1 cellular context compared by ENCODE assay signal in the genomic region with DNA sequence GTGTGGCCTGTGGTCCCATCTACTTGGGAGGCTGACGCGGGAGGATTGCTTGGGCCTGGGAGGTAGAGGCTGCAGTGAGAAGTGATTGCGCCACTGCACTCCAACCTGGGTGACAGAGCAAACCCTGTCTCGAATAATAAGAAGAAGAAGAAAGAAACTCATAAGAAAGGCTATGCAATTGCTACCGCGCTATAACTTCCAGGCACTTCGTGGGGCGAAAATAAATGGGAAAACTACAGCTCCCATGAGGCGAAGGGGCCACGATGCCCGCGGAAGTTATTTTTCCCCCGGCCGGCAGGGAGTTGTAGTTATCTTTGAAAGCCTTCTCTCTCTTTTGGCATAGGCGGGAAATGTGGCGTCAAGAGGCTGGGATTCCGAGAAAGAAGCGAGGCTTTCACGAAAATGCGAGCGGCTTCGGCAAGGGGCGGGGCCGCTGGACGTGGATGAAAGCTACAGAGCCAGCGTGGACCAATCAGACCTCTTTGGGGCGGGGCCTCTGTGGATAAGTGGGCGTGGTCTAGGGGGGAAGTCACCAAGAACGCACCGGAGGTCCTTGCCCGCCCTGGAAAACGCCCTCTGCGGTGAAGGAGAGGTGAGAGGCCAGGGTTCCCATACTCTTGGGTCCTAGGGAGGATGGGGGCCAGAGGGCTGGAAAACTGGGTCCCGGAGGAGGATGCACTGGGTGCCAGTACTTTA.
TF ChIP-seq lines count a peak whose summit lies in the region.

Gene NUCB1 (plus strand): TSS at position 532 of the 696 bp plus-strand sequence. CDS start 485 bp downstream, outside the sequence.

TF ChIP-seq in GM12878, 131 proteins besides CTCF, POLR2A, EP300 and RAD21 (continued from another document):
- TF ChIP-seq ZNF592 (IDR thresholded peaks at IDR 0.05) = peak; percentile 6; the same call in 1 of the 2 replicates
- TF ChIP-seq HSF1 (IDR thresholded peaks at IDR 0.05; ENCODE audit: low read depth, low read length) = peak; percentile 95
- TF ChIP-seq RELA (IDR thresholded peaks at IDR 0.05; ENCODE audit: borderline replicate concordance, partially characterized antibody) = peak; percentile 14
- TF ChIP-seq RCOR1 (conservative IDR thresholded peaks at IDR 0.05; ENCODE audit: low read depth, low read length) = no peak
- TF ChIP-seq JUNB (IDR thresholded peaks at IDR 0.05) = no peak
- no peak for TF ChIP-seq CEBPB (IDR thresholded peaks at IDR 0.05; ENCODE audit: borderline replicate concordance in 1 of 2, low read depth in 2 of 2, low read length in 2 of 2)
- TF ChIP-seq BACH1 (IDR thresholded peaks at IDR 0.05; ENCODE audit: borderline replicate concordance) = no peak
- peak; percentile 90 for TF ChIP-seq NR2F1 (conservative IDR thresholded peaks at IDR 0.05)
- TF ChIP-seq POLR2AphosphoS2 (IDR thresholded peaks at IDR 0.05; ENCODE audit: low read depth, low read length) = peak; percentile 61; the same call in 1 of the 2 replicates
- TF ChIP-seq, protein P1, sequence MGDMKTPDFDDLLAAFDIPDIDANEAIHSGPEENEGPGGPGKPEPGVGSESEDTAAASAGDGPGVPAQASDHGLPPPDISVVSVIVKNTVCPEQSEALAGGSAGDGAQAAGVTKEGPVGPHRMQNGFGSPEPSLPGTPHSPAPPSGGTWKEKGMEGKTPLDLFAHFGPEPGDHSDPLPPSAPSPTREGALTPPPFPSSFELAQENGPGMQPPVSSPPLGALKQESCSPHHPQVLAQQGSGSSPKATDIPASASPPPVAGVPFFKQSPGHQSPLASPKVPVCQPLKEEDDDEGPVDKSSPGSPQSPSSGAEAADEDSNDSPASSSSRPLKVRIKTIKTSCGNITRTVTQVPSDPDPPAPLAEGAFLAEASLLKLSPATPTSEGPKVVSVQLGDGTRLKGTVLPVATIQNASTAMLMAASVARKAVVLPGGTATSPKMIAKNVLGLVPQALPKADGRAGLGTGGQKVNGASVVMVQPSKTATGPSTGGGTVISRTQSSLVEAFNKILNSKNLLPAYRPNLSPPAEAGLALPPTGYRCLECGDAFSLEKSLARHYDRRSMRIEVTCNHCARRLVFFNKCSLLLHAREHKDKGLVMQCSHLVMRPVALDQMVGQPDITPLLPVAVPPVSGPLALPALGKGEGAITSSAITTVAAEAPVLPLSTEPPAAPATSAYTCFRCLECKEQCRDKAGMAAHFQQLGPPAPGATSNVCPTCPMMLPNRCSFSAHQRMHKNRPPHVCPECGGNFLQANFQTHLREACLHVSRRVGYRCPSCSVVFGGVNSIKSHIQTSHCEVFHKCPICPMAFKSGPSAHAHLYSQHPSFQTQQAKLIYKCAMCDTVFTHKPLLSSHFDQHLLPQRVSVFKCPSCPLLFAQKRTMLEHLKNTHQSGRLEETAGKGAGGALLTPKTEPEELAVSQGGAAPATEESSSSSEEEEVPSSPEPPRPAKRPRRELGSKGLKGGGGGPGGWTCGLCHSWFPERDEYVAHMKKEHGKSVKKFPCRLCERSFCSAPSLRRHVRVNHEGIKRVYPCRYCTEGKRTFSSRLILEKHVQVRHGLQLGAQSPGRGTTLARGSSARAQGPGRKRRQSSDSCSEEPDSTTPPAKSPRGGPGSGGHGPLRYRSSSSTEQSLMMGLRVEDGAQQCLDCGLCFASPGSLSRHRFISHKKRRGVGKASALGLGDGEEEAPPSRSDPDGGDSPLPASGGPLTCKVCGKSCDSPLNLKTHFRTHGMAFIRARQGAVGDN (IDR thresholded peaks at IDR 0.05) = no peak
- TF ChIP-seq, protein P2, sequence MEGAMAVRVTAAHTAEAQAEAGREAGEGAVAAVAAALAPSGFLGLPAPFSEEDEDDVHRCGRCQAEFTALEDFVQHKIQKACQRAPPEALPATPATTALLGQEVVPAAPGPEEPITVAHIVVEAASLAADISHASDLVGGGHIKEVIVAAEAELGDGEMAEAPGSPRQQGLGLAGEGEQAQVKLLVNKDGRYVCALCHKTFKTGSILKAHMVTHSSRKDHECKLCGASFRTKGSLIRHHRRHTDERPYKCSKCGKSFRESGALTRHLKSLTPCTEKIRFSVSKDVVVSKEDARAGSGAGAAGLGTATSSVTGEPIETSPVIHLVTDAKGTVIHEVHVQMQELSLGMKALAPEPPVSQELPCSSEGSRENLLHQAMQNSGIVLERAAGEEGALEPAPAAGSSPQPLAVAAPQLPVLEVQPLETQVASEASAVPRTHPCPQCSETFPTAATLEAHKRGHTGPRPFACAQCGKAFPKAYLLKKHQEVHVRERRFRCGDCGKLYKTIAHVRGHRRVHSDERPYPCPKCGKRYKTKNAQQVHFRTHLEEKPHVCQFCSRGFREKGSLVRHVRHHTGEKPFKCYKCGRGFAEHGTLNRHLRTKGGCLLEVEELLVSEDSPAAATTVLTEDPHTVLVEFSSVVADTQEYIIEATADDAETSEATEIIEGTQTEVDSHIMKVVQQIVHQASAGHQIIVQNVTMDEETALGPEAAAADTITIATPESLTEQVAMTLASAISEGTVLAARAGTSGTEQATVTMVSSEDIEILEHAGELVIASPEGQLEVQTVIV (IDR thresholded peaks at IDR 0.05; ENCODE audit: borderline replicate concordance, partially characterized antibody) = no peak
- TF ChIP-seq ATF7 (IDR thresholded peaks at IDR 0.05; ENCODE audit: low read depth) = no peak
- no peak for TF ChIP-seq SKIL (IDR thresholded peaks at IDR 0.05; ENCODE audit: low read depth, poor library complexity, severe bottlenecking)
- TF ChIP-seq SMAD5 (IDR thresholded peaks at IDR 0.05; ENCODE audit: low read depth) = no peak
- TF ChIP-seq ZZZ3 (IDR thresholded peaks at IDR 0.05; ENCODE audit: control insufficient read depth, insufficient read length, low read depth) = no peak
- no peak for TF ChIP-seq CBX5 (IDR thresholded peaks at IDR 0.05; ENCODE audit: low read depth)
- TF ChIP-seq PAX5 (IDR thresholded peaks at IDR 0.05; ENCODE audit: borderline replicate concordance, low read depth, low read length) = no peak
- TF ChIP-seq ASH2L (IDR thresholded peaks at IDR 0.05; ENCODE audit: borderline replicate concordance, low read depth) = no peak
- no peak for TF ChIP-seq MEF2A (IDR thresholded peaks at IDR 0.05; ENCODE audit: insufficient read depth, low read depth, low read length)
- TF ChIP-seq, protein P3, sequence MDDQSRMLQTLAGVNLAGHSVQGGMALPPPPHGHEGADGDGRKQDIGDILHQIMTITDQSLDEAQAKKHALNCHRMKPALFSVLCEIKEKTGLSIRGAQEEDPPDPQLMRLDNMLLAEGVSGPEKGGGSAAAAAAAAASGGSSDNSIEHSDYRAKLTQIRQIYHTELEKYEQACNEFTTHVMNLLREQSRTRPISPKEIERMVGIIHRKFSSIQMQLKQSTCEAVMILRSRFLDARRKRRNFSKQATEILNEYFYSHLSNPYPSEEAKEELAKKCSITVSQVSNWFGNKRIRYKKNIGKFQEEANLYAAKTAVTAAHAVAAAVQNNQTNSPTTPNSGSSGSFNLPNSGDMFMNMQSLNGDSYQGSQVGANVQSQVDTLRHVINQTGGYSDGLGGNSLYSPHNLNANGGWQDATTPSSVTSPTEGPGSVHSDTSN (IDR thresholded peaks at IDR 0.05; ENCODE audit: insufficient replicate concordance, low read depth, low read length) = no peak
- no peak; the same call in 1 of the 2 replicates for TF ChIP-seq NBN (IDR thresholded peaks at IDR 0.05)
- TF ChIP-seq BCLAF1 (IDR thresholded peaks at IDR 0.05) = no peak
- TF ChIP-seq CBFB (IDR thresholded peaks at IDR 0.05; ENCODE audit: low read depth) = peak; percentile 41; the same call in 1 of the 2 replicates
- TF ChIP-seq, protein P4, sequence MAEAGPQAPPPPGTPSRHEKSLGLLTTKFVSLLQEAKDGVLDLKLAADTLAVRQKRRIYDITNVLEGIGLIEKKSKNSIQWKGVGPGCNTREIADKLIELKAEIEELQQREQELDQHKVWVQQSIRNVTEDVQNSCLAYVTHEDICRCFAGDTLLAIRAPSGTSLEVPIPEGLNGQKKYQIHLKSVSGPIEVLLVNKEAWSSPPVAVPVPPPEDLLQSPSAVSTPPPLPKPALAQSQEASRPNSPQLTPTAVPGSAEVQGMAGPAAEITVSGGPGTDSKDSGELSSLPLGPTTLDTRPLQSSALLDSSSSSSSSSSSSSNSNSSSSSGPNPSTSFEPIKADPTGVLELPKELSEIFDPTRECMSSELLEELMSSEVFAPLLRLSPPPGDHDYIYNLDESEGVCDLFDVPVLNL (IDR thresholded peaks at IDR 0.05; ENCODE audit: low read depth, low read length) = no peak
- no peak for TF ChIP-seq CHD1 (IDR thresholded peaks at IDR 0.05; ENCODE audit: low read depth, low read length)
